In genomic region chr3:132545471-132545870, GRCh38 we compare ENCODE assay signal across 24 cellular contexts. TPM values are rescaled to one million over a fixed set of nuclear protein-coding genes. Genes with fewer than 3 reads are reported as not detected.
DNase-seq lines count a peak whose midpoint lies in the region; ATAC-seq, FAIRE-seq and TF ChIP-seq lines count a peak whose summit lies in the region.
"Had no signal": no experiment of that assay in that cellular context is flagged by ENCODE, and none has a peak within 500 bp of the region (broad histone marks: within the 10 kb centered on the region; RNA-seq: fewer than 3 reads in every experiment).

No MANE protein-coding gene starts in this region.

- intact Hi-C loops in Right ventricle myocardium superior (cut with DNase I) (no loop called here), left cardiac atrium (cut with DNase I) (no loop called here)

- H3K27me3 ChIP-seq in small intestine (ENCODE audit: control insufficient read depth in 2 of 2, insufficient read depth in 2 of 2, low read length in 2 of 2): no peaks in the 10 kb centered on the region
- H3K27me3 ChIP-seq: SJSA1 had no signal

- H3K4me3 ChIP-seq in small intestine (ENCODE audit: low read depth in 1 of 2, low read length in 2 of 2): no peak overlapping the region
- H3K4me3 ChIP-seq: prostate gland, SJSA1, thoracic aorta had no signal

- 83 to 94% (median 89%) methylated on average over 3 of the region's 3 CpGs for WGBS in small intestine, 3 donors

- no peak overlapping the region for H3K4me3 Mint-ChIP-seq in type B pancreatic cell
- H3K4me3 Mint-ChIP-seq: CD4-positive, alpha-beta memory T cell; endodermal cell; nephron progenitor cell had no signal

- DNase-seq in Right ventricle myocardium superior: no peak
- no peak for DNase-seq in left cardiac atrium
- DNase-seq in SKM-1 (lab: John Stamatoyannopoulos, UW; ENCODE audit: unreplicated experiment): peak; percentile 49
- peak; percentile 29 for DNase-seq in fibroblast of peridontal ligament (ENCODE audit: extremely low read depth)
- DNase-seq in small intestine: no peak
- no peak for DNase-seq in type B pancreatic cell (ENCODE audit: extremely low spot score, unreplicated experiment)
- no peak for DNase-seq in germinal center (ENCODE audit: low spot score)
- DNase-seq in NCI-H187 treated with DMSO at 0.1 percent for 48 hours (lab: John Stamatoyannopoulos, UW): no peak
- DNase-seq: CD4-positive, alpha-beta memory T cell; DND-41; endodermal cell; midbrain; NCI-H2029; NCI-H510A; nephron progenitor cell; stimulated activated CD8-positive, alpha-beta memory T cell treated with anti-CD3 and anti-CD28 coated beads, Interleukin-4, amount 100 ng/mL, for 48 hours; T1000 had no signal

- H3K27ac Mint-ChIP-seq in type B pancreatic cell: no peak overlapping the region
- H3K27ac Mint-ChIP-seq: endodermal cell, nephron progenitor cell had no signal

- no peaks in the 10 kb centered on the region for H3K27me3 Mint-ChIP-seq in type B pancreatic cell
- H3K27me3 Mint-ChIP-seq: CD4-positive, alpha-beta memory T cell had no signal

- H3K4me1 Mint-ChIP-seq in type B pancreatic cell (ENCODE audit: unreplicated experiment): peaks cover 8% of the 10 kb centered on the region
- H3K4me1 Mint-ChIP-seq: endodermal cell, nephron progenitor cell had no signal

- peaks cover 0 to 3% of the 10 kb centered on the region in 2 donors for H3K4me1 ChIP-seq in small intestine (ENCODE audit: control insufficient read depth in 2 of 2, insufficient read depth in 1 of 2, low read depth in 1 of 2, low read length in 1 of 2)
- H3K4me1 ChIP-seq: prostate gland had no signal

- TF ChIP-seq CTCF in type B pancreatic cell (conservative IDR thresholded peaks at IDR 0.05): no peak

- no peaks in the 10 kb centered on the region for H3K9me3 ChIP-seq in small intestine (ENCODE audit: control insufficient read depth, low read depth)
- H3K9me3 ChIP-seq: prostate gland, SJSA1, thoracic aorta had no signal

- H3K36me3 Mint-ChIP-seq in type B pancreatic cell: peaks cover 6% of the 10 kb centered on the region

- peaks cover 0 to 1% of the 10 kb centered on the region in 2 donors for H3K36me3 ChIP-seq in small intestine (ENCODE audit: control insufficient read depth in 2 of 2, insufficient read depth in 2 of 2, low read length in 2 of 2)
- H3K36me3 ChIP-seq: prostate gland had no signal

- H3K9me3 Mint-ChIP-seq in type B pancreatic cell: no peaks in the 10 kb centered on the region
- H3K9me3 Mint-ChIP-seq: CD4-positive, alpha-beta memory T cell; nephron progenitor cell had no signal

- ATAC-seq in Right ventricle myocardium superior (ENCODE audit: poor library complexity) (peak; percentile 70), left cardiac atrium (no peak)
- ATAC-seq: activated CD4-positive, CD25-positive, alpha-beta regulatory T cell treated with anti-CD3 and anti-CD28 coated beads, Interleukin-2, amount 50 U/mL, for 24 hours had no signal

- H3K27ac ChIP-seq in small intestine (ENCODE audit: low read depth in 1 of 2, low read length in 1 of 2): no peak overlapping the region
- H3K27ac ChIP-seq: prostate gland, SJSA1, thoracic aorta had no signal

- no peak for FAIRE-seq in small intestine (lab: Jason Lieb, UNC)
- FAIRE-seq: astrocyte had no signal

RNA-seq across cellular contexts. Expression of gene ACKR4, which starts 51.6 kb away (rescaled TPM):
- total RNA-seq in Right ventricle myocardium superior: 2.9 TPM
- 1 to 10 TPM; 2.1 to 3.7 TPM for total RNA-seq in left cardiac atrium
- polyA plus RNA-seq in small intestine: 10 to 100 TPM in 2 of 3 donors, 1 to 10 TPM in 1; 7.0 to 24.4 (median 11.4) TPM
- total RNA-seq in type B pancreatic cell (ENCODE audit: low replicate concordance): 0.29 and 1.9 TPM in 2 replicates
- total RNA-seq: astrocyte, chondrocyte, endodermal cell, kidney epithelial cell had no signal

Comparison
In these comparisons a context has a peak if more than half of its experiments do, and no peak if none do; other contexts are left out.
1. DNase-seq: peak in SKM-1 (single experiment) and fibroblast of peridontal ligament (single experiment); none in Right ventricle myocardium superior (single experiment), left cardiac atrium (single experiment), small intestine (single experiment), type B pancreatic cell (single experiment), germinal center (single experiment) and NCI-H187 treated with DMSO at 0.1 percent for 48 hours (single experiment).